ENCODE assay signal across 28 cellular contexts in genomic region chr15:64928626-64929220, GRCh38. TPM values are rescaled to one million over a fixed set of nuclear protein-coding genes. Genes with fewer than 3 reads are reported as not detected.
DNase-seq lines count a peak whose midpoint lies in the region; ATAC-seq and TF ChIP-seq lines count a peak whose summit lies in the region.
"Had no signal": no experiment of that assay in that cellular context is flagged by ENCODE, and none has a peak within 500 bp of the region (broad histone marks: within the 10 kb centered on the region; RNA-seq: fewer than 3 reads in every experiment).

No MANE protein-coding gene starts in this region.

- peak overlapping the region; percentile 35 for H3K18ac ChIP-seq in neuronal stem cell (ENCODE audit: low read length)
- no peak overlapping the region for H3K18ac ChIP-seq in H9 (ENCODE audit: insufficient read length, low read depth, low read length)

- H4K91ac ChIP-seq in neuronal stem cell (ENCODE audit: low read depth, low read length, poor library complexity) (no peak overlapping the region), H9 (ENCODE audit: insufficient read length, low read depth, low read length) (no peak overlapping the region)

- H3K27ac ChIP-seq in DND-41 (ENCODE audit: low read length) (no peak overlapping the region), neuronal stem cell (replicated peaks; ENCODE audit: low read length) (no peak overlapping the region), H9 (ENCODE audit: insufficient read length, low read depth, low read length) (no peak overlapping the region)
- H3K27ac ChIP-seq: skin epidermis, vagina had no signal

- H3K4me1 Mint-ChIP-seq in activated CD4-positive, alpha-beta T cell treated with anti-CD3 and anti-CD28 coated beads, Interleukin-2, amount 10 ng/mL, durations not matched to agents 24 days and 14 days, result peaks cover 11% of the 10 kb centered on the region
- peaks cover 10% of the 10 kb centered on the region for H3K4me1 Mint-ChIP-seq in activated CD8-positive, alpha-beta memory T cell treated with anti-CD3 and anti-CD28 coated beads, Interleukin-2, amount 10 ng/mL, durations not matched to agents 7 days and 5 days
- H3K4me1 Mint-ChIP-seq in H9, result peaks cover 2 to 3% of the 10 kb centered on the region in 2 experiments; a peak in 3 of 4 replicates

- no peaks in the 10 kb centered on the region for H3K36me3 Mint-ChIP-seq in activated CD4-positive, alpha-beta T cell treated with anti-CD3 and anti-CD28 coated beads, Interleukin-2, amount 10 ng/mL, durations not matched to agents 24 days and 14 days (ENCODE audit: low read depth)
- H3K36me3 Mint-ChIP-seq in activated CD8-positive, alpha-beta memory T cell treated with anti-CD3 and anti-CD28 coated beads, Interleukin-2, amount 10 ng/mL, durations not matched to agents 7 days and 5 days, result no peaks in the 10 kb centered on the region
- peaks cover 3 to 9% (median 6%) of the 10 kb centered on the region in 3 experiments; a peak in 6 of 7 replicates for H3K36me3 Mint-ChIP-seq in H9 (ENCODE audit: insufficient read depth in 1 of 3, low read depth in 3 of 3)

- no peak overlapping the region for H3K4me3 Mint-ChIP-seq in activated CD4-positive, alpha-beta T cell treated with anti-CD3 and anti-CD28 coated beads, Interleukin-2, amount 10 ng/mL, durations not matched to agents 24 days and 14 days
- no peak overlapping the region for H3K4me3 Mint-ChIP-seq in activated CD8-positive, alpha-beta memory T cell treated with anti-CD3 and anti-CD28 coated beads, Interleukin-2, amount 10 ng/mL, durations not matched to agents 7 days and 5 days
- no peak overlapping the region; a peak in 1 of 5 replicates for H3K4me3 Mint-ChIP-seq in H9
- H3K4me3 Mint-ChIP-seq: CD8-positive, alpha-beta T cell; naive thymus-derived CD8-positive, alpha-beta T cell had no signal

- CTCF ChIA-PET in activated CD8-positive, alpha-beta memory T cell treated with anti-CD3 and anti-CD28 coated beads, Interleukin-2, amount 10 ng/mL, durations not matched to agents 7 days and 5 days (lab: Charles Lee), result interaction anchor here (1.2 to 1.3 kb wide), 2 partner anchors 19 to 119 kb away, joined by 3 to 5 read pairs; no protein-coding TSS in a partner anchor

- ATAC-seq in DND-41 (ENCODE audit: insufficient read depth, low read depth) (no peak; the same call in 2 of the 3 replicates), HG02970 (IDR thresholded peaks at IDR 0.05; ENCODE audit: low FRiP score, unreplicated experiment) (no peak)
- ATAC-seq in activated CD8-positive, alpha-beta memory T cell treated with anti-CD3 and anti-CD28 coated beads, Interleukin-2, amount 10 ng/mL, durations not matched to agents 7 days and 5 days, result no peak
- ATAC-seq: CD8-positive, alpha-beta T cell; K562; naive thymus-derived CD8-positive, alpha-beta T cell had no signal

- H3K4me1 ChIP-seq in DND-41 (ENCODE audit: insufficient read depth, low read length), result no peaks in the 10 kb centered on the region
- H3K4me1 ChIP-seq in neuronal stem cell (ENCODE audit: control insufficient read depth in 2 of 2, insufficient read depth in 1 of 2, low read depth in 1 of 2, low read length in 2 of 2), result no peaks in the 10 kb centered on the region
- H3K4me1 ChIP-seq in H9 (ENCODE audit: insufficient read depth, low read length), result no peaks in the 10 kb centered on the region
- H3K4me1 ChIP-seq: vagina had no signal

- no peak overlapping the region for H3K56ac ChIP-seq in H9 (ENCODE audit: insufficient read length, low read depth, low read length)

- H3K23me2 ChIP-seq in H9 (ENCODE audit: insufficient read length, low read depth, low read length, poor library complexity, severe bottlenecking), result no peaks in the 10 kb centered on the region

- no peak overlapping the region for H2BK20ac ChIP-seq in H9 (ENCODE audit: low read depth, low read length, poor library complexity, severe bottlenecking)

- H3K4ac ChIP-seq in neuronal stem cell (ENCODE audit: low read length) (no peak overlapping the region), H9 (ENCODE audit: low read depth, low read length) (no peak overlapping the region)

- H3K9ac ChIP-seq in DND-41 (ENCODE audit: low read depth, low read length) (no peak overlapping the region), neuronal stem cell (ENCODE audit: low read depth, low read length, poor library complexity) (no peak overlapping the region), H9 (ENCODE audit: extremely low read depth, insufficient read length, low read length) (no peak overlapping the region)

- no peak overlapping the region for H3K4me3 ChIP-seq in DND-41 (ENCODE audit: low read depth in 1 of 2, low read length in 2 of 2)
- H3K4me3 ChIP-seq in neuronal stem cell (ENCODE audit: low read length in 2 of 2), result no peak overlapping the region
- H3K4me3 ChIP-seq: K562, skin epidermis, vagina had no signal

- intact Hi-C loops in activated CD4-positive, alpha-beta T cell treated with anti-CD3 and anti-CD28 coated beads, Interleukin-2, amount 10 ng/mL, durations not matched to agents 24 days and 14 days (cut with micrococcal nuclease), result no loop called here

- H2BK5ac ChIP-seq in neuronal stem cell (ENCODE audit: low read length), result no peak overlapping the region
- no peak overlapping the region for H2BK5ac ChIP-seq in H9 (ENCODE audit: insufficient read length, low read length)

- H3K79me1 ChIP-seq in neuronal stem cell (ENCODE audit: low read depth, low read length) (no peaks in the 10 kb centered on the region), H9 (ENCODE audit: insufficient read depth, low read depth, low read length, poor library complexity, severe bottlenecking) (no peaks in the 10 kb centered on the region)

- H2BK12ac ChIP-seq in neuronal stem cell (ENCODE audit: low read length) (no peak overlapping the region), H9 (ENCODE audit: insufficient read length, low read depth, low read length) (no peak overlapping the region)

- WGBS in neuronal stem cell (ENCODE audit: extremely low coverage in 2 of 2, insufficient read length in 2 of 2, insufficient replicate concordance in 1 of 2), 2 donors, result no CpG with 5 or more reads among the region's 10 CpGs
- WGBS in H9 (ENCODE audit: extremely low coverage, insufficient read length, low lambda C conversion rate), result no CpG with 5 or more reads among the region's 10 CpGs

- H2BK120ac ChIP-seq in neuronal stem cell (ENCODE audit: low read depth, low read length) (no peak overlapping the region), H9 (ENCODE audit: low read depth, low read length, poor library complexity, severe bottlenecking) (no peak overlapping the region)

- no peak for TF ChIP-seq CTCF in DND-41 (IDR thresholded peaks at IDR 0.05; ENCODE audit: borderline replicate concordance, extremely low read depth, low read length, poor library complexity, severe bottlenecking)
- TF ChIP-seq CTCF in H9 (conservative IDR thresholded peaks at IDR 0.05), result no peak

- H3K36me3 ChIP-seq in DND-41 (ENCODE audit: insufficient read depth, low read length) (no peaks in the 10 kb centered on the region), neuronal stem cell (replicated peaks in 1 of 2; ENCODE audit: control insufficient read depth in 2 of 2, insufficient read depth in 2 of 2, low read length in 2 of 2) (no peaks in the 10 kb centered on the region)

- H3K79me2 ChIP-seq in DND-41 (ENCODE audit: insufficient read depth, low read length) (no peaks in the 10 kb centered on the region), H9 (ENCODE audit: insufficient read depth, low read length) (no peaks in the 10 kb centered on the region)

- DNase-seq in activated CD4-positive, alpha-beta T cell treated with anti-CD3 and anti-CD28 coated beads, Interleukin-2, amount 10 ng/mL, durations not matched to agents 24 days and 14 days, result peak; percentile 52
- no peak for DNase-seq in activated CD4-positive, alpha-beta T cell treated with anti-CD3 and anti-CD28 coated beads for 4 hours
- DNase-seq in DND-41 (peak; percentile 17), neuronal stem cell (ENCODE audit: low spot score) (no peak), pons (ENCODE audit: low spot score) (no peak), H9 (no peak)
- DNase-seq in activated CD8-positive, alpha-beta memory T cell treated with anti-CD3 and anti-CD28 coated beads, Interleukin-2, amount 10 ng/mL, durations not matched to agents 7 days and 5 days, result peak; percentile 31
- DNase-seq: activated CD4-positive, alpha-beta T cell treated with anti-CD3 and anti-CD28 coated beads for 1 hour; caudate nucleus; cortex of kidney; DMS153; effector memory CD4-positive, alpha-beta T cell; H7; midbrain; naive thymus-derived CD8-positive, alpha-beta T cell; NCI-H1105 treated with DMSO at 0.1 percent for 48 hours; NCI-H187 treated with DMSO at 0.1 percent for 48 hours; NCI-H524; NK-92 treated with Interleukin-12 subunit alpha and Interleukin-12 subunit beta, amount 100 ng/mL, for 24 hours; retina; SHP77; stimulated activated naive CD4-positive, alpha-beta T cell treated with Interleukin-2 at 50 U/mL for 16 hours; SW 1271 had no signal

- no peak overlapping the region for H4K8ac ChIP-seq in neuronal stem cell (ENCODE audit: low read depth, low read length)
- no peak overlapping the region for H4K8ac ChIP-seq in H9 (replicated peaks; ENCODE audit: insufficient read length, low read depth, low read length)

- H2BK15ac ChIP-seq in neuronal stem cell (ENCODE audit: low read length) (no peak overlapping the region), H9 (ENCODE audit: low read depth, low read length) (no peak overlapping the region)

- no peak overlapping the region for H3K23ac ChIP-seq in neuronal stem cell (ENCODE audit: low read depth, low read length, poor library complexity)
- H3K23ac ChIP-seq in H9 (ENCODE audit: insufficient read length, low read depth, low read length), result no peak overlapping the region

- no peak overlapping the region for H3K4me2 ChIP-seq in DND-41 (ENCODE audit: insufficient read depth, low read length)
- H3K4me2 ChIP-seq in neuronal stem cell (ENCODE audit: insufficient read depth, low read length, poor library complexity, severe bottlenecking), result no peak overlapping the region
- no peak overlapping the region for H3K4me2 ChIP-seq in H9 (ENCODE audit: insufficient read depth, insufficient read length, low read length)

- no peaks in the 10 kb centered on the region for H3K27me3 Mint-ChIP-seq in activated CD4-positive, alpha-beta T cell treated with anti-CD3 and anti-CD28 coated beads, Interleukin-2, amount 10 ng/mL, durations not matched to agents 24 days and 14 days
- H3K27me3 Mint-ChIP-seq in activated CD8-positive, alpha-beta memory T cell treated with anti-CD3 and anti-CD28 coated beads, Interleukin-2, amount 10 ng/mL, durations not matched to agents 7 days and 5 days, result no peaks in the 10 kb centered on the region
- H3K27me3 Mint-ChIP-seq in H9 (ENCODE audit: low read depth), result no peaks in the 10 kb centered on the region
- H3K27me3 Mint-ChIP-seq: naive thymus-derived CD8-positive, alpha-beta T cell had no signal

- H2AK5ac ChIP-seq in neuronal stem cell (ENCODE audit: low read depth, low read length), result no peak overlapping the region
- no peak overlapping the region for H2AK5ac ChIP-seq in H9 (ENCODE audit: insufficient read length, low read length)

- no peaks in the 10 kb centered on the region for H3K9me3 Mint-ChIP-seq in activated CD4-positive, alpha-beta T cell treated with anti-CD3 and anti-CD28 coated beads, Interleukin-2, amount 10 ng/mL, durations not matched to agents 24 days and 14 days
- no peaks in the 10 kb centered on the region for H3K9me3 Mint-ChIP-seq in activated CD8-positive, alpha-beta memory T cell treated with anti-CD3 and anti-CD28 coated beads, Interleukin-2, amount 10 ng/mL, durations not matched to agents 7 days and 5 days (ENCODE audit: low read depth)
- no peaks in the 10 kb centered on the region for H3K9me3 Mint-ChIP-seq in H9
- H3K9me3 Mint-ChIP-seq: CD8-positive, alpha-beta T cell; naive thymus-derived CD8-positive, alpha-beta T cell had no signal

- no peak overlapping the region for H4K5ac ChIP-seq in H9 (ENCODE audit: insufficient read length, low read depth, low read length)

- H2AFZ ChIP-seq in DND-41 (ENCODE audit: low read depth, low read length) (no peak overlapping the region), neuronal stem cell (ENCODE audit: low read length) (no peak overlapping the region), H9 (ENCODE audit: low read length) (no peak overlapping the region)

- H4K20me1 ChIP-seq in DND-41 (ENCODE audit: insufficient read depth, low read length), result no peaks in the 10 kb centered on the region
- no peaks in the 10 kb centered on the region for H4K20me1 ChIP-seq in H9 (ENCODE audit: control insufficient read depth, insufficient read depth, insufficient read length)

- no peak overlapping the region for H3K14ac ChIP-seq in neuronal stem cell (ENCODE audit: low read length)
- H3K14ac ChIP-seq in H9 (ENCODE audit: insufficient read depth, low read length), result no peak overlapping the region

- no peak overlapping the region for H3K27ac Mint-ChIP-seq in activated CD4-positive, alpha-beta T cell treated with anti-CD3 and anti-CD28 coated beads, Interleukin-2, amount 10 ng/mL, durations not matched to agents 24 days and 14 days
- H3K27ac Mint-ChIP-seq in activated CD8-positive, alpha-beta memory T cell treated with anti-CD3 and anti-CD28 coated beads, Interleukin-2, amount 10 ng/mL, durations not matched to agents 7 days and 5 days, result peak overlapping the region; percentile 48
- H3K27ac Mint-ChIP-seq in H9, result no peak overlapping the region; a peak in 1 of 7 replicates
- H3K27ac Mint-ChIP-seq: CD8-positive, alpha-beta T cell had no signal

- no peaks in the 10 kb centered on the region for H3K27me3 ChIP-seq in DND-41 (ENCODE audit: insufficient read depth, low read length, poor library complexity)
- no peaks in the 10 kb centered on the region for H3K27me3 ChIP-seq in neuronal stem cell (ENCODE audit: control insufficient read depth in 3 of 3, insufficient read depth in 3 of 3, low read depth in 1 of 3, low read length in 3 of 3)
- H3K27me3 ChIP-seq in H9 (ENCODE audit: insufficient read depth, low read length), result no peaks in the 10 kb centered on the region
- H3K27me3 ChIP-seq: vagina had no signal

- H3T11ph ChIP-seq in H9 (ENCODE audit: low read length), result no peak overlapping the region

- H3K9me3 ChIP-seq in DND-41 (ENCODE audit: insufficient read depth, low read length, severe bottlenecking) (no peaks in the 10 kb centered on the region), neuronal stem cell (replicated peaks in 1 of 2; ENCODE audit: control insufficient read depth in 2 of 2, insufficient read depth in 1 of 2, low read depth in 1 of 2, low read length in 2 of 2) (no peaks in the 10 kb centered on the region), H9 (ENCODE audit: control insufficient read depth, low read depth, low read length) (no peaks in the 10 kb centered on the region)
- H3K9me3 ChIP-seq: vagina had no signal

RNA-seq across cellular contexts. Expression of gene ANKDD1A, which starts 17.0 kb away (rescaled TPM):
- 1.4 and 1.8 TPM in 2 replicates for total RNA-seq in activated CD4-positive, alpha-beta T cell treated with anti-CD3 and anti-CD28 coated beads, Interleukin-2, amount 10 ng/mL, durations not matched to agents 24 days and 14 days
- 10 to 100 TPM; 13.4 to 24.4 TPM for total RNA-seq in activated CD8-positive, alpha-beta memory T cell treated with anti-CD3 and anti-CD28 coated beads, Interleukin-2, amount 10 ng/mL, durations not matched to agents 7 days and 5 days
- 3.2 TPM for polyA plus RNA-seq in neuronal stem cell (2013, experiment 1 of 2)
- 3.2 TPM for polyA plus RNA-seq in neuronal stem cell (2013, experiment 2 of 2)
- 3.7 TPM in 2 replicates for total RNA-seq in H9 (2021)

Comparison
In these comparisons a context has a peak if more than half of its experiments do, and no peak if none do; other contexts are left out.
1. DNase-seq: peak in activated CD4-positive, alpha-beta T cell treated with anti-CD3 and anti-CD28 coated beads, Interleukin-2, amount 10 ng/mL, durations not matched to agents 24 days and 14 days (single experiment), DND-41 (single experiment) and activated CD8-positive, alpha-beta memory T cell treated with anti-CD3 and anti-CD28 coated beads, Interleukin-2, amount 10 ng/mL, durations not matched to agents 7 days and 5 days (single experiment); none in activated CD4-positive, alpha-beta T cell treated with anti-CD3 and anti-CD28 coated beads for 4 hours (0 of 2), neuronal stem cell (single experiment), pons (single experiment) and H9 (single experiment).